ENCODE assay signal across 17 cellular contexts in genomic region chr13:94784066-94784465, GRCh38.
A peak's percentile ranks its signal among the peaks of the same experiment; 100 is the strongest.
DNase-seq lines count a peak whose midpoint lies in the region; ATAC-seq and TF ChIP-seq lines count a peak whose summit lies in the region.
"Had no signal": no experiment of that assay in that cellular context is flagged by ENCODE, and none has a peak within 500 bp of the region (broad histone marks: within the 10 kb centered on the region; RNA-seq: fewer than 3 reads in every experiment).

No MANE protein-coding gene starts in this region.

- no peak overlapping the region for H3K18ac ChIP-seq in IMR-90 (ENCODE audit: low read depth, low read length)

- no peak overlapping the region for H2BK15ac ChIP-seq in IMR-90 (ENCODE audit: low read depth, low read length)

- no peak overlapping the region for H2BK5ac ChIP-seq in IMR-90 (ENCODE audit: low read depth, low read length, poor library complexity, severe bottlenecking)

- DNase-seq in AG09309 (ENCODE audit: low read depth) (peak; percentile 1), IMR-90 (peak; percentile 37), brain microvascular endothelial cell (peak; percentile 20), middle frontal gyrus (ENCODE audit: extremely low spot score, low spot score) (peak; percentile 6), tibial artery (no peak)
- no peak for DNase-seq in activated naive CD4-positive, alpha-beta T cell treated with anti-CD3 and anti-CD28 coated beads, Interleukin-2, amount 10 ng/mL, durations not matched to agents 7 days and 5 days
- DNase-seq: COR-L47, DMS79, GDM1, Karpas-422, NCI-H1417 treated with DMSO at 0.1 percent for 48 hours, NCI-H2029, NCI-H524, RPMI8226 had no signal

- H3K4me1 ChIP-seq in IMR-90 (ENCODE audit: control insufficient read depth, insufficient read depth, low read length), result no peaks in the 10 kb centered on the region
- no peaks in the 10 kb centered on the region for H3K4me1 ChIP-seq in tibial artery

- no peak overlapping the region for H3K23ac ChIP-seq in IMR-90 (ENCODE audit: low read depth, low read length)

- no peak overlapping the region for H3K14ac ChIP-seq in IMR-90 (replicated peaks; ENCODE audit: low read depth, low read length)

- 100% methylated on average over 1 of the region's 6 CpGs; no CpG with 5 or more reads in 1 of the 2 experiments for WGBS in IMR-90 (ENCODE audit: extremely low coverage in 2 of 2, insufficient read length in 1 of 2), 2 experiments

- H3K4me3 ChIP-seq in AG09309 (ENCODE audit: control insufficient read depth, low read depth, low read length), result no peak overlapping the region
- no peak overlapping the region for H3K4me3 ChIP-seq in IMR-90 (ENCODE audit: insufficient read depth, low read depth, low read length)
- no peak overlapping the region for H3K4me3 ChIP-seq in brain microvascular endothelial cell (ENCODE audit: low read depth, low read length)
- no peak overlapping the region for H3K4me3 ChIP-seq in tibial artery

- no peaks in the 10 kb centered on the region for H3K27me3 ChIP-seq in IMR-90 (ENCODE audit: control insufficient read depth, insufficient read depth, low read length)
- H3K27me3 ChIP-seq in brain microvascular endothelial cell (replicated peaks), result no peaks in the 10 kb centered on the region
- H3K27me3 ChIP-seq in tibial artery, result no peaks in the 10 kb centered on the region

- CTCF ChIA-PET in IMR-90 (lab: Yijun Ruan, JAX), result no interaction called here
- CTCF ChIA-PET in activated naive CD4-positive, alpha-beta T cell treated with anti-CD3 and anti-CD28 coated beads, Interleukin-2, amount 10 ng/mL, durations not matched to agents 7 days and 5 days (lab: Charles Lee), result no interaction called here

- no peaks in the 10 kb centered on the region for H3K79me1 ChIP-seq in IMR-90 (ENCODE audit: low read depth in 1 of 2, low read length in 2 of 2)

- no peaks in the 10 kb centered on the region for H3K4me1 Mint-ChIP-seq in activated naive CD4-positive, alpha-beta T cell treated with anti-CD3 and anti-CD28 coated beads, Interleukin-2, amount 10 ng/mL, durations not matched to agents 7 days and 5 days
- H3K4me1 Mint-ChIP-seq: CD14-positive monocyte had no signal

- intact Hi-C loops in IMR-90 (cut with micrococcal nuclease), result no loop called here
- intact Hi-C loops in tibial artery (cut with DNase I; ENCODE audit: low total_unique reads), result no loop called here

- H4K5ac ChIP-seq in IMR-90 (ENCODE audit: low read depth, low read length), result no peak overlapping the region

- H3K9me3 ChIP-seq in IMR-90 (ENCODE audit: control insufficient read depth, insufficient read depth, low read length) (no peaks in the 10 kb centered on the region), tibial artery (peaks cover 0 to 4% (median 0%) of the 10 kb centered on the region in 3 donors)

- TF ChIP-seq POLR2A in IMR-90 (IDR thresholded peaks at IDR 0.05; ENCODE audit: low read depth, low read length), result no peak

- in situ Hi-C loops in IMR-90 (cut with MboI; ENCODE audit: low sequenced_read_pairs) (no loop called here), brain microvascular endothelial cell (cut with HindIII; ENCODE audit: low pct_ligation_motif_present, low sequenced_read_pairs) (no loop called here)

- H3K36me3 ChIP-seq in IMR-90 (ENCODE audit: control insufficient read depth, insufficient read depth, low read length) (no peaks in the 10 kb centered on the region), brain microvascular endothelial cell (replicated peaks) (no peaks in the 10 kb centered on the region), tibial artery (no peaks in the 10 kb centered on the region)

- no peak overlapping the region for H3K27ac Mint-ChIP-seq in activated naive CD4-positive, alpha-beta T cell treated with anti-CD3 and anti-CD28 coated beads, Interleukin-2, amount 10 ng/mL, durations not matched to agents 7 days and 5 days

- H3K4me2 ChIP-seq in IMR-90 (ENCODE audit: low read depth, low read length), result no peak overlapping the region

- no peak overlapping the region for H3K56ac ChIP-seq in IMR-90 (ENCODE audit: extremely low read depth, insufficient read depth, low read length)

- ATAC-seq in IMR-90 (ENCODE audit: low read depth), result no peak
- ATAC-seq in HG03565 (IDR thresholded peaks at IDR 0.05; ENCODE audit: unreplicated experiment), result no peak
- ATAC-seq in GM21515 (IDR thresholded peaks at IDR 0.05; ENCODE audit: unreplicated experiment), result no peak

- no peak for TF ChIP-seq RAD21 in IMR-90 (IDR thresholded peaks at IDR 0.05; ENCODE audit: low read length)

- no peaks in the 10 kb centered on the region for H4K20me1 ChIP-seq in IMR-90 (ENCODE audit: insufficient read depth, low read length)

- no peaks in the 10 kb centered on the region for H3K9me1 ChIP-seq in IMR-90 (ENCODE audit: insufficient read depth, low read length)

- H3K27ac ChIP-seq in IMR-90 (ENCODE audit: insufficient read depth, low read length) (no peak overlapping the region), brain microvascular endothelial cell (no peak overlapping the region), tibial artery (no peak overlapping the region)

- H4K8ac ChIP-seq in IMR-90 (ENCODE audit: low read depth in 2 of 2, low read length in 2 of 2), result no peak overlapping the region

- no peak overlapping the region for H2BK120ac ChIP-seq in IMR-90 (ENCODE audit: low read depth, low read length)

- no peaks in the 10 kb centered on the region for H3K27me3 Mint-ChIP-seq in activated naive CD4-positive, alpha-beta T cell treated with anti-CD3 and anti-CD28 coated beads, Interleukin-2, amount 10 ng/mL, durations not matched to agents 7 days and 5 days

- H3K36me3 Mint-ChIP-seq in activated naive CD4-positive, alpha-beta T cell treated with anti-CD3 and anti-CD28 coated beads, Interleukin-2, amount 10 ng/mL, durations not matched to agents 7 days and 5 days, result no peaks in the 10 kb centered on the region
- H3K36me3 Mint-ChIP-seq: CD14-positive monocyte had no signal

- dilution Hi-C loops in IMR-90 (cut with HindIII; ENCODE audit: low sequenced_read_pairs, unreplicated experiment), result no loop called here

- H4K91ac ChIP-seq in IMR-90 (ENCODE audit: insufficient read depth, low read depth, low read length), result no peak overlapping the region

- H3K9me3 Mint-ChIP-seq in activated naive CD4-positive, alpha-beta T cell treated with anti-CD3 and anti-CD28 coated beads, Interleukin-2, amount 10 ng/mL, durations not matched to agents 7 days and 5 days, result peaks cover 2% of the 10 kb centered on the region

- no peak overlapping the region for H2AFZ ChIP-seq in IMR-90 (replicated peaks; ENCODE audit: low read length, poor library complexity)

- no peak overlapping the region for H3K9ac ChIP-seq in IMR-90 (ENCODE audit: low read depth, low read length)

- POLR2A ChIA-PET in IMR-90 (lab: Charles Lee; ENCODE audit: unreplicated experiment), result no interaction called here

- no peak overlapping the region for H3K4ac ChIP-seq in IMR-90 (ENCODE audit: low read depth, low read length)

- no peak overlapping the region for H3K4me3 Mint-ChIP-seq in activated naive CD4-positive, alpha-beta T cell treated with anti-CD3 and anti-CD28 coated beads, Interleukin-2, amount 10 ng/mL, durations not matched to agents 7 days and 5 days
- H3K4me3 Mint-ChIP-seq: CD14-positive monocyte had no signal

- no peak overlapping the region for H2AK9ac ChIP-seq in IMR-90 (replicated peaks; ENCODE audit: low read depth, low read length, poor library complexity)

- TF ChIP-seq CTCF in AG09309 (IDR thresholded peaks at IDR 0.05; ENCODE audit: control insufficient read depth, insufficient read depth, low read depth, low read length, missing control alignments), result no peak
- no peak for TF ChIP-seq CTCF in IMR-90 (conservative IDR thresholded peaks at IDR 0.05; ENCODE audit: low read depth, low read length)
- TF ChIP-seq CTCF in brain microvascular endothelial cell (IDR thresholded peaks at IDR 0.05; ENCODE audit: low read depth, low read length, missing control alignments), result no peak
- TF ChIP-seq CTCF in tibial artery (IDR thresholded peaks at IDR 0.05), result no peak

- no TSS peak for BruUV-seq in IMR-90 (replicated peaks; lab: Mats Ljungman, UMichigan)

- no peak overlapping the region for H2BK20ac ChIP-seq in IMR-90 (ENCODE audit: low read depth, low read length)

- H2AK5ac ChIP-seq in IMR-90 (ENCODE audit: low read depth, low read length), result no peak overlapping the region

TF ChIP-seq in IMR-90, 13 proteins besides CTCF, POLR2A, EP300 and RAD21:
- TF ChIP-seq SMC3 (IDR thresholded peaks at IDR 0.05; ENCODE audit: low read depth, low read length) (no peak), ELK1 (IDR thresholded peaks at IDR 0.05; ENCODE audit: borderline replicate concordance, low read depth, low read length) (no peak), RFX5 (IDR thresholded peaks at IDR 0.05; ENCODE audit: low read depth, low read length) (no peak), CHD1 (IDR thresholded peaks at IDR 0.05; ENCODE audit: low read depth, low read length) (no peak), FOS (IDR thresholded peaks at IDR 0.05; ENCODE audit: low read depth, low read length) (no peak), MAFK (IDR thresholded peaks at IDR 0.05; ENCODE audit: low read depth, low read length) (no peak), NFE2L2 (IDR thresholded peaks at IDR 0.05; ENCODE audit: low read depth, low read length) (no peak), BHLHE40 (IDR thresholded peaks at IDR 0.05; ENCODE audit: low read depth, low read length) (no peak), USF2 (IDR thresholded peaks at IDR 0.05; ENCODE audit: low read depth, low read length) (no peak), MXI1 (IDR thresholded peaks at IDR 0.05; ENCODE audit: borderline replicate concordance, low read depth, low read length) (no peak), MAZ (IDR thresholded peaks at IDR 0.05; ENCODE audit: borderline replicate concordance, low read depth, low read length) (no peak), RCOR1 (IDR thresholded peaks at IDR 0.05; ENCODE audit: insufficient replicate concordance, low read length) (no peak), CEBPB (IDR thresholded peaks at IDR 0.05; ENCODE audit: low read depth, low read length) (no peak)

Comparison
In these comparisons a context has a peak if more than half of its experiments do, and no peak if none do; other contexts are left out.
1. DNase-seq: peak in AG09309 (single experiment), IMR-90 (single experiment), brain microvascular endothelial cell (single experiment) and middle frontal gyrus (single experiment); none in tibial artery (0 of 2) and activated naive CD4-positive, alpha-beta T cell treated with anti-CD3 and anti-CD28 coated beads, Interleukin-2, amount 10 ng/mL, durations not matched to agents 7 days and 5 days (single experiment).